Comparison of ENCODE assay signal across 10 cellular contexts in genomic region chr1:204011426-204011825, GRCh38.
"Had no signal": no experiment of that assay in that cellular context is flagged by ENCODE, and none has a peak within 500 bp of the region (broad histone marks: within the 10 kb centered on the region; RNA-seq: fewer than 3 reads in every experiment).

No MANE protein-coding gene starts in this region.

- FAIRE-seq: H1, H54 had no signal

- H3K36me3 ChIP-seq: HAP-1 had no signal

- ATAC-seq: GM23338, HCT116 had no signal

- H3K27ac Mint-ChIP-seq: GM23338, H9, HFFc6 had no signal

- DNase-seq: GOT3, H7, H9, HCEC 1CT, HFFc6 had no signal

- H3K4me3 ChIP-seq: GM23338, HAP-1 had no signal

- H3K9me3 ChIP-seq: HAP-1 had no signal

- H3K4me2 ChIP-seq: GM23338 had no signal

- H2AFZ ChIP-seq: GM23338 had no signal

- H3K4me3 Mint-ChIP-seq: GM23338, H9, HFFc6 had no signal

- H3K9me3 Mint-ChIP-seq: GM23338, H9, HFFc6 had no signal

- H3K4me1 Mint-ChIP-seq: GM23338 had no signal
